In the genomic region with DNA sequence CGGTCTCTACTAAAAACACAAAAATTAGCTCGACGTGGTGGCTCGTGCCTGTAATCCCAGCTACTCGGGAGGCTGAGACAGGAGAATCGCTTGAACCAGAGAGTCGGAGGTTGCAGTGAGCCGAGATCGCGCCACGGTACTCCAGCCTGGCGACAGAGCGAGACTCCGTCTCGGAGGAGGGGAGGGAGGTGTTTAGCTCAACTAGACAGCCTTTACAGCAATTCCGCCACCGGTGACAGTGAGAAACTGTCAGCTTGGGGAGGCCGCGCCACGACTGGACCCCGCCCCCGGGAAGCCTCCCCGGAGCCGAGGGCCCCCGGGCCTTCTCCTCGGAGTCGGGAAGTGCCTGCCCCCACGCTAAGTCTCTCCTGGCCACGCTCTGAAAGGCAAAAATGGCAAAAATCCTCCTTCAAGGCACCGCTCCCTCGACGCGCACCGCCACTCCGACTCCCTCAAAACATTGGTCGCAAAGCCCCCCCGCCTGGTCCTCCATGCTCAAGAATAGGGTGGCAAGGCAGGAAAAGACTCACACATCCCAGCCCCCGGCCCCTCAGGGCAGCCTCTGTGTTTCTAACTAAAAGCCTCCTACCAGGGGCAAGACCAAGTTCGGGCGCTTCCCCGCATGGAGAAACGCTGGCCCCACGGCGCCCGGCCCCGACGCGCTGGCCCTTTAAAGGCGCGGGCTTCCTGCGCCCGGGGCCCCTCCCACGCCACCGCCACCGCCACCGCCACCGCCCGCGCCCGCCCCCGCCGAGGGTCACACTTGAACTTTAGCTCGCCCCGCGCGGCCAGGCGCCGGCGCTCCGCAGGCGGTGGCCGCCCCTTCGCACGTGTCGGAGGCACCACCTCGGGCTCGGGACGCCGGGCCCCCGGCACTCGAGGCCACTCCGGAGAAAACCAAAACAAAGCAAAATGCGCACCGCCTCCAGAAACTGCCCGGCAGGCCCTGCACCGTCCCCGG, we compare ENCODE assay signal across 8 cellular contexts. TPM values are rescaled to one million over a fixed set of nuclear protein-coding genes. Genes with fewer than 3 reads are reported as not detected.
DNase-seq lines count a peak whose midpoint lies in the region; ATAC-seq lines count a peak whose summit lies in the region.

No MANE protein-coding gene starts in this region.

- H3K9me3 ChIP-seq in BLaER1 treated with 17β-estradiol and CSF1 and Interleukin-3, amounts not matched to agents 10 nM and 100 nM (replicated peaks in 1 of 11) = peaks cover 0 to 12% (median 0%) of the 10 kb centered on the region in 11 experiments; a peak in 4 of 22 replicates
- H3K9me3 ChIP-seq in endocrine pancreas (ENCODE audit: control insufficient read depth, low read length) (no peaks in the 10 kb centered on the region), mononuclear cell (ENCODE audit: low read depth, low read length) (no peaks in the 10 kb centered on the region)

- H3K27me3 ChIP-seq in BLaER1 treated with 17β-estradiol and CSF1 and Interleukin-3, amounts not matched to agents 10 nM and 100 nM = no peaks in the 10 kb centered on the region
- H3K27me3 ChIP-seq in endocrine pancreas (ENCODE audit: control insufficient read depth, insufficient read depth, low read length) (no peaks in the 10 kb centered on the region), mononuclear cell (ENCODE audit: insufficient read depth, low read length) (no peaks in the 10 kb centered on the region)

- H3K27ac ChIP-seq in BLaER1 treated with 17β-estradiol and CSF1 and Interleukin-3, amounts not matched to agents 10 nM and 100 nM = peak overlapping the region; percentile 85 to 95 (median 93)

- peak overlapping the region; percentile 77 to 97 (median 84) for H3K4me2 ChIP-seq in BLaER1 treated with 17β-estradiol and CSF1 and Interleukin-3, amounts not matched to agents 10 nM and 100 nM

- H3K36me3 ChIP-seq in BLaER1 treated with 17β-estradiol and CSF1 and Interleukin-3, amounts not matched to agents 10 nM and 100 nM = peaks cover 0 to 10% (median 0%) of the 10 kb centered on the region in 11 experiments; a peak in 4 of 22 replicates
- no peaks in the 10 kb centered on the region for H3K36me3 ChIP-seq in endocrine pancreas (ENCODE audit: control insufficient read depth, insufficient read depth, low read length)

- H3K4me1 ChIP-seq in BLaER1 treated with 17β-estradiol and CSF1 and Interleukin-3, amounts not matched to agents 10 nM and 100 nM = peaks cover 39 to 62% (median 52%) of the 10 kb centered on the region in 10 experiments
- H3K4me1 ChIP-seq in endocrine pancreas (ENCODE audit: control insufficient read depth, insufficient read depth, low read length) = peaks cover 16% of the 10 kb centered on the region
- H3K4me1 ChIP-seq in mononuclear cell (ENCODE audit: insufficient read depth, low read length) = peaks cover 40% of the 10 kb centered on the region

- peak overlapping the region; percentile 77 to 98 (median 94) for H3K4me3 ChIP-seq in BLaER1 treated with 17β-estradiol and CSF1 and Interleukin-3, amounts not matched to agents 10 nM and 100 nM
- H3K4me3 ChIP-seq in endocrine pancreas (ENCODE audit: control insufficient read depth, insufficient read depth, low read length) = peak overlapping the region; percentile 96
- H3K4me3 ChIP-seq in mononuclear cell (ENCODE audit: low read length) = peak overlapping the region; percentile 83

- H4K20me1 ChIP-seq in BLaER1 treated with 17β-estradiol and CSF1 and Interleukin-3, amounts not matched to agents 10 nM and 100 nM = peaks cover 0 to 66% (median 13%) of the 10 kb centered on the region in 11 experiments; a peak in 13 of 22 replicates

- H3K9ac ChIP-seq in BLaER1 treated with 17β-estradiol and CSF1 and Interleukin-3, amounts not matched to agents 10 nM and 100 nM = peak overlapping the region; percentile 86 to 98 (median 96)
- peak overlapping the region; percentile 88 for H3K9ac ChIP-seq in endocrine pancreas (ENCODE audit: control insufficient read depth, insufficient read depth, low read length)

- DNase-seq in M059J (ENCODE audit: low read depth) (peak; percentile 33), NCI-H146 treated with DMSO at 0.1 percent for 48 hours (lab: John Stamatoyannopoulos, UW; ENCODE audit: unreplicated experiment) (no peak)
- DNase-seq in activated CD8-positive, alpha-beta memory T cell treated with anti-CD3 and anti-CD28 coated beads for 48 hours (ENCODE audit: low read depth in 2 of 3, low spot score in 2 of 3) = peak; percentile 38 to 51 (median 46)
- DNase-seq in stimulated activated CD8-positive, alpha-beta memory T cell treated with anti-CD3 and anti-CD28 coated beads, Interleukin-2, amount 100 ng/mL, for 48 hours (ENCODE audit: low read depth in 2 of 2) = peak; percentile 64

- ATAC-seq in GM21381 (IDR thresholded peaks at IDR 0.05; ENCODE audit: unreplicated experiment) = peak; percentile 26

RNA-seq across cellular contexts. Expression of gene FOXO1, which starts 2.1 kb away (rescaled TPM):
- 3.6 and 6.8 TPM in 2 replicates for total RNA-seq in M059J (2014; rRNA removed; shearing (Covaris generic))
- 80.6 TPM for total RNA-seq in mononuclear cell

Comparison
In these comparisons a context has a peak if more than half of its experiments do, and no peak if none do; other contexts are left out.
1. RNA of gene FOXO1, which starts 2.1 kb away (total RNA-seq): 80.6 TPM in mononuclear cell (single experiment); 3.6 to 6.8 TPM in M059J; every median in the first group is over 10 times any median in the second.
2. Peak in every context shown above with its lines, with median percentiles within 50 percentile points of each other: H3K4me3 ChIP-seq.